In genomic region chr10:90849956-90850749, GRCh38 we compare ENCODE assay signal across 20 cellular contexts. TPM values are rescaled to one million over a fixed set of nuclear protein-coding genes. Genes with fewer than 3 reads are reported as not detected.
DNase-seq lines count a peak whose midpoint lies in the region; ATAC-seq and TF ChIP-seq lines count a peak whose summit lies in the region.
"Had no signal": no experiment of that assay in that cellular context is flagged by ENCODE, and none has a peak within 500 bp of the region (broad histone marks: within the 10 kb centered on the region; RNA-seq: fewer than 3 reads in every experiment).

No MANE protein-coding gene starts in this region.

- no peak for TF ChIP-seq RAD21 in SK-N-SH (IDR thresholded peaks at IDR 0.05; ENCODE audit: low read length)

- ATAC-seq in PC-3 (no peak), HG03342 (IDR thresholded peaks at IDR 0.05; ENCODE audit: unreplicated experiment) (no peak)
- ATAC-seq: A549; HepG2; stimulated activated naive CD8-positive, alpha-beta T cell treated with anti-CD3 and anti-CD28 coated beads, Interleukin-15, Interleukin-2, amounts not matched to agents 100 U/mL and 50 U/mL, for 24 hours had no signal

- DNase-seq in activated CD4-positive, alpha-beta T cell treated with anti-CD3 and anti-CD28 coated beads, Interleukin-2, amount 10 ng/mL, durations not matched to agents 24 days and 14 days = no peak
- no peak for DNase-seq in activated CD4-positive, alpha-beta T cell treated with anti-CD3 and anti-CD28 coated beads, Interleukin-2, amount 50 U/mL, for 48 hours
- DNase-seq in PC-3 (peak; percentile 43), epithelial cell of esophagus (ENCODE audit: low read depth) (peak; percentile 88), activated gamma-delta T cell (lab: John Stamatoyannopoulos, UW) (no peak), SK-N-SH (no peak)
- DNase-seq: activated naive CD4-positive, alpha-beta T cell; cortex of kidney; glutamatergic neuron; NCI-H2029; NCI-H524 treated with DMSO at 0.1 percent for 48 hours; nucleus accumbens; stimulated activated naive CD8-positive, alpha-beta T cell treated with anti-CD3 and anti-CD28 coated beads, Interleukin-15, Interleukin-2, amounts not matched to agents 100 U/mL and 50 U/mL, for 24 hours; T1000; transverse colon had no signal

- no peaks in the 10 kb centered on the region for H3K27me3 ChIP-seq in PC-3 (ENCODE audit: low read length)
- no peaks in the 10 kb centered on the region for H3K27me3 ChIP-seq in skeletal muscle satellite cell (ENCODE audit: control insufficient read depth, insufficient read depth, low read length)
- H3K27me3 ChIP-seq in SK-N-SH (ENCODE audit: insufficient read depth) = peaks cover 20% of the 10 kb centered on the region; the same call in 1 of the 2 replicates

- H3K79me2 ChIP-seq in PC-3 (ENCODE audit: low read length) (no peaks in the 10 kb centered on the region), SK-N-SH (ENCODE audit: insufficient read depth) (no peaks in the 10 kb centered on the region)

- no peaks in the 10 kb centered on the region for H4K20me1 ChIP-seq in PC-3 (ENCODE audit: low read length)
- no peaks in the 10 kb centered on the region for H4K20me1 ChIP-seq in SK-N-SH (ENCODE audit: insufficient read depth)

- H3K36me3 ChIP-seq in PC-3 (ENCODE audit: low read depth, low read length) (no peaks in the 10 kb centered on the region), skeletal muscle satellite cell (ENCODE audit: insufficient read depth, low read length) (no peaks in the 10 kb centered on the region), SK-N-SH (replicated peaks in 1 of 2; ENCODE audit: control insufficient read depth in 1 of 2, insufficient read depth in 2 of 2, low read length in 1 of 2) (no peaks in the 10 kb centered on the region)
- H3K36me3 ChIP-seq: transverse colon had no signal

- TF ChIP-seq CTCF in PC-3 (conservative IDR thresholded peaks at IDR 0.05; ENCODE audit: low read depth, low read length) = no peak
- TF ChIP-seq CTCF in epithelial cell of esophagus (IDR thresholded peaks at IDR 0.05; ENCODE audit: insufficient read depth, low read depth, low read length, missing control alignments) = no peak
- no peak for TF ChIP-seq CTCF in SK-N-SH (IDR thresholded peaks at IDR 0.05)

- H3K4me2 ChIP-seq in PC-3 (ENCODE audit: low read length) = no peak overlapping the region
- peak overlapping the region; percentile 16 for H3K4me2 ChIP-seq in skeletal muscle satellite cell (ENCODE audit: low read length)
- H3K4me2 ChIP-seq in SK-N-SH = no peak overlapping the region
- H3K4me2 ChIP-seq: A549 had no signal

- BruUV-seq in PC-3 (replicated peaks; lab: Mats Ljungman, UMichigan) = no TSS peak

- peaks cover 10% of the 10 kb centered on the region for H3K4me1 Mint-ChIP-seq in activated CD4-positive, alpha-beta T cell treated with anti-CD3 and anti-CD28 coated beads, Interleukin-2, amount 10 ng/mL, durations not matched to agents 24 days and 14 days

- TF ChIP-seq EP300 in SK-N-SH (IDR thresholded peaks at IDR 0.05; ENCODE audit: borderline replicate concordance in 1 of 2, low read depth in 1 of 2, low read length in 1 of 2) = no peak

- H3K27ac ChIP-seq in PC-3 (ENCODE audit: low read length) = no peak overlapping the region
- H3K27ac ChIP-seq in SK-N-SH (ENCODE audit: low read depth in 2 of 2, low read length in 1 of 2) = no peak overlapping the region
- H3K27ac ChIP-seq: A549, C4-2B, transverse colon had no signal

- H3K4me1 ChIP-seq in PC-3 (ENCODE audit: insufficient read depth, low read length) = peaks cover 10% of the 10 kb centered on the region; the same call in 1 of the 2 replicates
- H3K4me1 ChIP-seq in skeletal muscle satellite cell (ENCODE audit: control insufficient read depth, insufficient read depth, low read length) = peaks cover 29% of the 10 kb centered on the region
- no peaks in the 10 kb centered on the region for H3K4me1 ChIP-seq in SK-N-SH (ENCODE audit: control insufficient read depth in 1 of 2, insufficient read depth in 2 of 2, low read depth in 1 of 2, low read length in 1 of 2)
- H3K4me1 ChIP-seq: A549, transverse colon had no signal

- H3F3A ChIP-seq in PC-3 (ENCODE audit: low read length, unreplicated experiment) (no peaks in the 10 kb centered on the region), SK-N-SH (replicated peaks; ENCODE audit: insufficient read depth) (no peaks in the 10 kb centered on the region)

- peaks cover 24% of the 10 kb centered on the region for H3K27me3 Mint-ChIP-seq in activated CD4-positive, alpha-beta T cell treated with anti-CD3 and anti-CD28 coated beads, Interleukin-2, amount 10 ng/mL, durations not matched to agents 24 days and 14 days

- intact Hi-C loops in activated CD4-positive, alpha-beta T cell treated with anti-CD3 and anti-CD28 coated beads, Interleukin-2, amount 10 ng/mL, durations not matched to agents 24 days and 14 days (cut with micrococcal nuclease) = no loop called here
- intact Hi-C loops in PC-3 (cut with micrococcal nuclease) = no loop called here

- H3K9me2 ChIP-seq in PC-3 (replicated peaks; ENCODE audit: low read length) (no peaks in the 10 kb centered on the region), SK-N-SH (no peaks in the 10 kb centered on the region)

- no peaks in the 10 kb centered on the region for H3K9me3 ChIP-seq in PC-3 (ENCODE audit: low read length)
- peaks cover 4% of the 10 kb centered on the region for H3K9me3 ChIP-seq in skeletal muscle satellite cell (replicated peaks; ENCODE audit: low read length)
- H3K9me3 ChIP-seq in SK-N-SH = peaks cover 5% of the 10 kb centered on the region; the same call in 1 of the 2 replicates

- H3K27ac Mint-ChIP-seq in activated CD4-positive, alpha-beta T cell treated with anti-CD3 and anti-CD28 coated beads, Interleukin-2, amount 10 ng/mL, durations not matched to agents 24 days and 14 days = peak overlapping the region; percentile 8

- H2AFZ ChIP-seq in PC-3 (ENCODE audit: low read length) (no peak overlapping the region), SK-N-SH (ENCODE audit: low read depth) (no peak overlapping the region)

- WGBS in SK-N-SH (ENCODE audit: low lambda C conversion rate) = 0% methylated on average over 1 of the region's 1 CpG

- POLR2A ChIA-PET in PC-3 (lab: Charles Lee; ENCODE audit: unreplicated experiment) = interaction anchor here (0.7 kb wide), 1 partner anchor 646 kb away, joined by 3 read pairs; no protein-coding TSS in a partner anchor
- POLR2A ChIA-PET in SK-N-SH (lab: Yijun Ruan, JAX) = no interaction called here

- CTCF ChIA-PET in PC-3 (lab: Charles Lee) = no interaction called here
- CTCF ChIA-PET in SK-N-SH (lab: Yijun Ruan, JAX) = interaction anchor here (1.5 kb wide), 1 partner anchor 13 kb away, joined by 5 read pairs; no protein-coding TSS in a partner anchor

- peaks cover 5% of the 10 kb centered on the region for H3K36me3 Mint-ChIP-seq in activated CD4-positive, alpha-beta T cell treated with anti-CD3 and anti-CD28 coated beads, Interleukin-2, amount 10 ng/mL, durations not matched to agents 24 days and 14 days (ENCODE audit: low read depth)

- peaks cover 9% of the 10 kb centered on the region for H3K9me3 Mint-ChIP-seq in activated CD4-positive, alpha-beta T cell treated with anti-CD3 and anti-CD28 coated beads, Interleukin-2, amount 10 ng/mL, durations not matched to agents 24 days and 14 days

- no peak overlapping the region for H3K9ac ChIP-seq in PC-3 (ENCODE audit: low read length)
- H3K9ac ChIP-seq in skeletal muscle satellite cell (ENCODE audit: low read depth, low read length) = no peak overlapping the region
- H3K9ac ChIP-seq in SK-N-SH = no peak overlapping the region

- no peak overlapping the region for H3K4me3 ChIP-seq in PC-3 (ENCODE audit: low read length)
- no peak overlapping the region for H3K4me3 ChIP-seq in epithelial cell of esophagus (ENCODE audit: low read length)
- no peak overlapping the region for H3K4me3 ChIP-seq in skeletal muscle satellite cell (ENCODE audit: low read length)
- H3K4me3 ChIP-seq in SK-N-SH (ENCODE audit: low read depth in 2 of 2, low read length in 1 of 2) = no peak overlapping the region
- H3K4me3 ChIP-seq: A549, transverse colon had no signal

- no peak overlapping the region for H3K4me3 Mint-ChIP-seq in activated CD4-positive, alpha-beta T cell treated with anti-CD3 and anti-CD28 coated beads, Interleukin-2, amount 10 ng/mL, durations not matched to agents 24 days and 14 days

TF ChIP-seq in SK-N-SH, 30 proteins besides CTCF, POLR2A, EP300 and RAD21:
- TF ChIP-seq FOSL2 (IDR thresholded peaks at IDR 0.05; ENCODE audit: borderline replicate concordance, low read depth) (no peak), CHD2 (IDR thresholded peaks at IDR 0.05; ENCODE audit: low read length, partially characterized antibody) (no peak), USF2 (IDR thresholded peaks at IDR 0.05; ENCODE audit: borderline replicate concordance, low read depth, low read length) (no peak), GATA2 (CRISPR knock-in tag; IDR thresholded peaks at IDR 0.05) (no peak), GABPA (IDR thresholded peaks at IDR 0.05; ENCODE audit: low read depth) (no peak), RFX5 (IDR thresholded peaks at IDR 0.05; ENCODE audit: low read length) (no peak)

RNA-seq across cellular contexts. Expression of gene HTR7, which starts 7.7 kb away (rescaled TPM):
- total RNA-seq in activated CD4-positive, alpha-beta T cell treated with anti-CD3 and anti-CD28 coated beads, Interleukin-2, amount 10 ng/mL, durations not matched to agents 24 days and 14 days = not detected in 2 replicates
- 0.29 and 0.62 TPM in 2 replicates for total RNA-seq in PC-3 (2014; rRNA removed)
- 4.8 and 7.9 TPM in 2 replicates for total RNA-seq in skeletal muscle satellite cell (2012; rRNA removed)
- polyA plus RNA-seq in SK-N-SH (2012; rRNA removed) = 0.16 and 0.24 TPM in 2 replicates
- 0.19 and 0.28 TPM in 2 replicates for polyA plus RNA-seq in SK-N-SH (2012; cell fraction: cytosol; rRNA removed)
- 0.10 and 0.15 TPM in 2 replicates for polyA plus RNA-seq in SK-N-SH (2012; cell fraction: nucleus; rRNA removed)
- polyA plus RNA-seq: HepG2 had no signal

RNA-seq across cellular contexts. Expression of gene RPP30, which starts 21.6 kb away (rescaled TPM):
- 86.4 and 86.9 TPM in 2 replicates for total RNA-seq in activated CD4-positive, alpha-beta T cell treated with anti-CD3 and anti-CD28 coated beads, Interleukin-2, amount 10 ng/mL, durations not matched to agents 24 days and 14 days
- total RNA-seq in PC-3 (2014; rRNA removed) = 44.3 and 57.8 TPM in 2 replicates
- total RNA-seq in skeletal muscle satellite cell (2012; rRNA removed) = 50.4 and 56.1 TPM in 2 replicates
- polyA plus RNA-seq in SK-N-SH (2012; rRNA removed) = 16.7 and 18.6 TPM in 2 replicates
- 18.9 and 21.0 TPM in 2 replicates for polyA plus RNA-seq in SK-N-SH (2012; cell fraction: cytosol; rRNA removed)
- 15.1 and 24.7 TPM in 2 replicates for polyA plus RNA-seq in SK-N-SH (2012; cell fraction: nucleus; rRNA removed)

Comparison
In these comparisons a context has a peak if more than half of its experiments do, and no peak if none do; other contexts are left out.
1. DNase-seq: peak in PC-3 (single experiment) and epithelial cell of esophagus (single experiment); none in activated CD4-positive, alpha-beta T cell treated with anti-CD3 and anti-CD28 coated beads, Interleukin-2, amount 10 ng/mL, durations not matched to agents 24 days and 14 days (single experiment), activated CD4-positive, alpha-beta T cell treated with anti-CD3 and anti-CD28 coated beads, Interleukin-2, amount 50 U/mL, for 48 hours (0 of 2), activated gamma-delta T cell (single experiment) and SK-N-SH (single experiment).